8 cellular contexts compared by ENCODE assay signal in genomic region chr1:1512425-1512824, GRCh38. TPM values are rescaled to one million over a fixed set of nuclear protein-coding genes. Genes with fewer than 3 reads are reported as not detected.
DNase-seq lines count a peak whose midpoint lies in the region; ATAC-seq, FAIRE-seq and TF ChIP-seq lines count a peak whose summit lies in the region.
"Not testable (repeated sequence)": the region's sequence is repeated elsewhere in the genome, so short reads cannot be mapped to it uniquely, and the experiment has no call there.

No MANE protein-coding gene starts in this region.

- H3K27ac ChIP-seq in Peyer's patch (peak overlapping the region; percentile 79 to 91 (median 85)), upper lobe of left lung (peak overlapping the region in 3 of 4 donors; percentile 89 to 92 (median 90))
- not testable (repeated sequence) for H3K27ac ChIP-seq in effector memory CD4-positive, alpha-beta T cell (ENCODE audit: insufficient read depth, low read length, poor library complexity, severe bottlenecking); keratinocyte (ENCODE audit: control insufficient read depth, insufficient read depth, low read length); trophoblast cell (ENCODE audit: low read depth, low read length)

- not testable (repeated sequence) for H2BK12ac ChIP-seq in trophoblast cell (ENCODE audit: low read length)

- not testable (repeated sequence) for H4K12ac ChIP-seq in trophoblast cell (ENCODE audit: low read depth, low read length)

- FAIRE-seq in keratinocyte (lab: Jason Lieb, UNC) = not testable (repeated sequence)

- not testable (repeated sequence) for TF ChIP-seq EP300 in upper lobe of left lung (IDR thresholded peaks at IDR 0.05)

- H4K8ac ChIP-seq in trophoblast cell (ENCODE audit: low read depth, low read length) = not testable (repeated sequence)

- H3K4me1 Mint-ChIP-seq in activated T-cell treated with anti-CD3 and anti-CD28 coated beads, Interleukin-2, amount 50 U/mL, for 72 hours (ENCODE audit: low read depth) = peaks cover 13% of the 10 kb centered on the region

- not testable (repeated sequence) for H3K27me3 ChIP-seq in Peyer's patch; effector memory CD4-positive, alpha-beta T cell (replicated peaks; ENCODE audit: control insufficient read depth, insufficient read depth, low read length, poor library complexity, severe bottlenecking); keratinocyte (ENCODE audit: control insufficient read depth, extremely low read depth, insufficient read depth, low read length); trophoblast cell (ENCODE audit: insufficient read depth, low read length); upper lobe of left lung

- not testable (repeated sequence) for H2AFZ ChIP-seq in keratinocyte (ENCODE audit: control insufficient read depth, low read length); trophoblast cell (ENCODE audit: insufficient read depth, low read length, poor library complexity)

- H3K4me1 ChIP-seq in Peyer's patch = peaks cover 0 to 10% (median 0%) of the 10 kb centered on the region in 4 donors
- not testable (repeated sequence) for H3K4me1 ChIP-seq in effector memory CD4-positive, alpha-beta T cell (ENCODE audit: control insufficient read depth, insufficient read depth, low read length, poor library complexity, severe bottlenecking); keratinocyte (ENCODE audit: control insufficient read depth, extremely low read depth, insufficient read depth, low read length); trophoblast cell (ENCODE audit: control insufficient read depth in 1 of 2, insufficient read depth in 2 of 2, low read length in 2 of 2)
- H3K4me1 ChIP-seq in upper lobe of left lung = peaks cover 5 to 17% (median 10%) of the 10 kb centered on the region in 4 donors

- peak overlapping the region; percentile 68 to 71 for H3K4me3 Mint-ChIP-seq in activated T-cell treated with anti-CD3 and anti-CD28 coated beads, Interleukin-2, amount 50 U/mL, for 72 hours

- peaks cover 27% of the 10 kb centered on the region for H3K79me2 ChIP-seq in keratinocyte (ENCODE audit: control insufficient read depth, insufficient read depth, low read length)
- H3K79me2 ChIP-seq in trophoblast cell (ENCODE audit: control insufficient read depth, insufficient read depth, low read length, poor library complexity) = not testable (repeated sequence)

- H3K4me3 ChIP-seq in GM12864 (ENCODE audit: low read depth, low read length) = peak overlapping the region; percentile 96
- H3K4me3 ChIP-seq in Peyer's patch = peak overlapping the region; percentile 62 to 84 (median 76)
- H3K4me3 ChIP-seq in effector memory CD4-positive, alpha-beta T cell (ENCODE audit: insufficient read depth, low read depth, low read length, poor library complexity, severe bottlenecking) = not testable (repeated sequence)
- peak overlapping the region in 2 of 3 experiments; percentile 51 to 76 for H3K4me3 ChIP-seq in keratinocyte (ENCODE audit: control insufficient read depth in 2 of 3, extremely low read depth in 1 of 3, insufficient read depth in 2 of 3, low read depth in 1 of 3, low read length in 3 of 3)
- H3K4me3 ChIP-seq in trophoblast cell (ENCODE audit: low read depth, low read length) = peak overlapping the region; percentile 91
- H3K4me3 ChIP-seq in upper lobe of left lung = peak overlapping the region; percentile 64 to 87 (median 78)

- not testable (repeated sequence) for TF ChIP-seq POLR2A in Peyer's patch (IDR thresholded peaks at IDR 0.05); upper lobe of left lung (IDR thresholded peaks at IDR 0.05)

- not testable (repeated sequence) for TF ChIP-seq CTCF in GM12864 (IDR thresholded peaks at IDR 0.05; ENCODE audit: low read depth, low read length, missing control alignments); Peyer's patch (IDR thresholded peaks at IDR 0.05); keratinocyte (optimal IDR thresholded peaks at IDR 0.05 in 1 of 3, IDR thresholded peaks at IDR 0.05 in 1 of 3, conservative IDR thresholded peaks at IDR 0.05 in 1 of 3; ENCODE audit: extremely low read depth in 1 of 3, insufficient read depth in 2 of 3, low read length in 3 of 3); upper lobe of left lung (IDR thresholded peaks at IDR 0.05)

- not testable (repeated sequence) for H3K36me3 Mint-ChIP-seq in activated T-cell treated with anti-CD3 and anti-CD28 coated beads, Interleukin-2, amount 50 U/mL, for 72 hours (ENCODE audit: insufficient read depth in 2 of 2)

- H2BK5ac ChIP-seq in trophoblast cell (ENCODE audit: low read depth, low read length, poor library complexity) = not testable (repeated sequence)

- H2BK120ac ChIP-seq in trophoblast cell (ENCODE audit: insufficient read depth, low read length, poor library complexity) = not testable (repeated sequence)

- no CpG with 5 or more reads among the region's 52 CpGs for WGBS in trophoblast cell (ENCODE audit: extremely low coverage, insufficient coverage, insufficient read length)
- no CpG with 5 or more reads among the region's 52 CpGs for WGBS in upper lobe of left lung, 2 donors

- not testable (repeated sequence) for H3K9me3 Mint-ChIP-seq in activated T-cell treated with anti-CD3 and anti-CD28 coated beads, Interleukin-2, amount 50 U/mL, for 72 hours

- H3K4me2 ChIP-seq in keratinocyte (ENCODE audit: control insufficient read depth, extremely low read depth, insufficient read depth, low read depth, low read length) = not testable (repeated sequence)
- H3K4me2 ChIP-seq in trophoblast cell (ENCODE audit: low read length) = peak overlapping the region; percentile 77

- H3K14ac ChIP-seq in trophoblast cell (ENCODE audit: low read length) = not testable (repeated sequence)

- not testable (repeated sequence) for H4K91ac ChIP-seq in trophoblast cell (ENCODE audit: low read depth, low read length)

- DNase-seq in GM12864 (ENCODE audit: low read depth); Peyer's patch; keratinocyte (ENCODE audit: low read depth, low spot score): not testable (repeated sequence)
- peak; percentile 25 to 38 for DNase-seq in activated T-cell treated with anti-CD3 and anti-CD28 coated beads, Interleukin-2, amount 50 U/mL, for 72 hours
- peak in 2 of 3 donors; percentile 8 to 11 for DNase-seq in effector memory CD4-positive, alpha-beta T cell
- peak in 1 of 2 donors; percentile 10 for DNase-seq in trophoblast cell
- peak in 1 of 2 donors; percentile 88 for DNase-seq in upper lobe of left lung

- H3K9ac ChIP-seq in keratinocyte (ENCODE audit: control insufficient read depth, extremely low read depth, insufficient read depth, low read length) = peak overlapping the region; percentile 62
- peak overlapping the region; percentile 90 for H3K9ac ChIP-seq in trophoblast cell (ENCODE audit: low read length)

- not testable (repeated sequence) for H4K20me1 ChIP-seq in keratinocyte (ENCODE audit: control insufficient read depth, extremely low read depth, insufficient read depth, low read length)

- peak; percentile 7 for ATAC-seq in HG03025 (IDR thresholded peaks at IDR 0.05; ENCODE audit: low FRiP score, unreplicated experiment)
- ATAC-seq in activated T-cell treated with anti-CD3 and anti-CD28 coated beads, Interleukin-2, amount 50 U/mL, for 72 hours (replicated peaks in 1 of 2) = peak; percentile 6 to 10
- not testable (repeated sequence) for ATAC-seq in upper lobe of left lung (ENCODE audit: low FRiP score in 2 of 2)

- H3K36me3 ChIP-seq in Peyer's patch; effector memory CD4-positive, alpha-beta T cell (ENCODE audit: control insufficient read depth, insufficient read depth, low read length); keratinocyte (ENCODE audit: control insufficient read depth in 2 of 2, extremely low read depth in 1 of 2, insufficient read depth in 2 of 2, low read length in 2 of 2); upper lobe of left lung: not testable (repeated sequence)
- peaks cover 12 to 18% of the 10 kb centered on the region in 2 experiments for H3K36me3 ChIP-seq in trophoblast cell (ENCODE audit: control insufficient read depth in 1 of 2, insufficient read depth in 2 of 2, low read length in 2 of 2)

- not testable (repeated sequence) for H2AK5ac ChIP-seq in trophoblast cell (ENCODE audit: low read length)

- H3K9me3 ChIP-seq in Peyer's patch; effector memory CD4-positive, alpha-beta T cell (ENCODE audit: control insufficient read depth, low read length); keratinocyte (ENCODE audit: control insufficient read depth, low read depth, low read length); trophoblast cell (ENCODE audit: insufficient read depth, low read depth, low read length); upper lobe of left lung: not testable (repeated sequence)

- not testable (repeated sequence) for H3K27ac Mint-ChIP-seq in activated T-cell treated with anti-CD3 and anti-CD28 coated beads, Interleukin-2, amount 50 U/mL, for 72 hours

- H3K18ac ChIP-seq in trophoblast cell (ENCODE audit: low read length) = not testable (repeated sequence)

- not testable (repeated sequence) for H3K23ac ChIP-seq in trophoblast cell (ENCODE audit: low read length)

- dilution Hi-C loops in keratinocyte (cut with MboI; ENCODE audit: extremely low pct_ligation_motif_present, low sequenced_read_pairs) = not testable (repeated sequence)

- H3K27me3 Mint-ChIP-seq in activated T-cell treated with anti-CD3 and anti-CD28 coated beads, Interleukin-2, amount 50 U/mL, for 72 hours (ENCODE audit: low read depth) = not testable (repeated sequence)

- H3K9me1 ChIP-seq in keratinocyte (ENCODE audit: control insufficient read depth, extremely low read depth, insufficient read depth, low read length) = not testable (repeated sequence)

- H3K4ac ChIP-seq in trophoblast cell (ENCODE audit: low read depth, low read length) = not testable (repeated sequence)

- H3K79me1 ChIP-seq in trophoblast cell (ENCODE audit: low read length) = not testable (repeated sequence)

RNA-seq across cellular contexts. Expression of gene ATAD3A, which starts 0.5 kb away (rescaled TPM):
- total RNA-seq in Peyer's patch = 10 to 100 TPM; 14.9 to 72.6 (median 24.4) TPM
- total RNA-seq in activated T-cell treated with anti-CD3 and anti-CD28 coated beads, Interleukin-2, amount 50 U/mL, for 72 hours = 10 to 100 TPM; 24.9 to 34.2 TPM
- polyA plus RNA-seq in keratinocyte = 19.9 to 23.0 TPM (median 22.0 TPM) in 3 replicates
- polyA plus RNA-seq in keratinocyte (2011; ENCODE audit: low read depth) = 19.1 TPM
- 9.3 and 25.1 TPM in 2 replicates for polyA plus RNA-seq in keratinocyte (2011; cell fraction: cytosol; rRNA removed)
- 23.7 and 29.2 TPM in 2 replicates for polyA plus RNA-seq in keratinocyte (2011; cell fraction: nucleus; rRNA removed)
- polyA plus RNA-seq in keratinocyte (2012; ENCODE audit: low replicate concordance) = 13.5 and 40.5 TPM in 2 replicates
- polyA minus RNA-seq in keratinocyte = 9.3 to 18.3 TPM (median 12.0 TPM) in 3 replicates
- 40.3 TPM for polyA minus RNA-seq in keratinocyte (2011; cell fraction: cytosol; rRNA and poly(A)+ RNA removed)
- 15.6 and 16.5 TPM in 2 replicates for polyA minus RNA-seq in keratinocyte (2011; cell fraction: nucleus; rRNA and poly(A)+ RNA removed)
- polyA plus RNA-seq in trophoblast cell (2013) = 23.7 and 23.9 TPM in 2 replicates
- total RNA-seq in upper lobe of left lung = 10 to 100 TPM; 18.5 to 31.9 (median 24.0) TPM

RNA-seq across cellular contexts. Expression of gene TMEM240, which starts 28.0 kb away (rescaled TPM):
- total RNA-seq in Peyer's patch = 1 to 10 TPM in 1 of 4 donors, not detected in 3; 3.6 TPM
- 1 to 10 TPM; 1.0 to 1.3 TPM for total RNA-seq in activated T-cell treated with anti-CD3 and anti-CD28 coated beads, Interleukin-2, amount 50 U/mL, for 72 hours
- polyA plus RNA-seq in keratinocyte = 0.12 to 0.28 TPM (median 0.12 TPM) in 3 replicates
- not detected for polyA plus RNA-seq in keratinocyte (2011; ENCODE audit: low read depth)
- polyA plus RNA-seq in keratinocyte (2011; cell fraction: cytosol; rRNA removed) = 0.18 and 0.29 TPM in 2 replicates
- 0.23 and 0.56 TPM in 2 replicates for polyA plus RNA-seq in keratinocyte (2011; cell fraction: nucleus; rRNA removed)
- 0.80 and 0.93 TPM in 2 replicates for polyA plus RNA-seq in keratinocyte (2012; ENCODE audit: low replicate concordance)
- polyA minus RNA-seq in keratinocyte = not detected in 3 replicates
- not detected for polyA minus RNA-seq in keratinocyte (2011; cell fraction: cytosol; rRNA and poly(A)+ RNA removed)
- polyA minus RNA-seq in keratinocyte (2011; cell fraction: nucleus; rRNA and poly(A)+ RNA removed) = 1.1 TPM in 1 of 2 replicates, not detected in the other
- 1.5 and 1.7 TPM in 2 replicates for polyA plus RNA-seq in trophoblast cell (2013)
- total RNA-seq in upper lobe of left lung = 1 to 10 TPM in 5 of 6 donors, not detected in 1; 1.8 to 3.6 (median 3.1) TPM

RNA-seq across cellular contexts. Expression of gene ATAD3B, which starts 40.9 kb away (rescaled TPM):
- 100 to 1,000 TPM in 1 of 4 donors, 10 to 100 TPM in 3; 26.9 to 130 (median 35.0) TPM for total RNA-seq in Peyer's patch
- total RNA-seq in activated T-cell treated with anti-CD3 and anti-CD28 coated beads, Interleukin-2, amount 50 U/mL, for 72 hours = 10 to 100 TPM; 20.6 to 25.3 TPM
- 18.4 to 24.9 TPM (median 20.6 TPM) in 3 replicates for polyA plus RNA-seq in keratinocyte
- 7.0 TPM for polyA plus RNA-seq in keratinocyte (2011; ENCODE audit: low read depth)
- 5.6 and 13.4 TPM in 2 replicates for polyA plus RNA-seq in keratinocyte (2011; cell fraction: cytosol; rRNA removed)
- polyA plus RNA-seq in keratinocyte (2011; cell fraction: nucleus; rRNA removed) = 62.1 and 71.7 TPM in 2 replicates
- polyA plus RNA-seq in keratinocyte (2012; ENCODE audit: low replicate concordance) = 13.6 and 24.6 TPM in 2 replicates
- polyA minus RNA-seq in keratinocyte = 10.3 to 16.7 TPM (median 12.5 TPM) in 3 replicates
- 21.3 TPM for polyA minus RNA-seq in keratinocyte (2011; cell fraction: cytosol; rRNA and poly(A)+ RNA removed)
- polyA minus RNA-seq in keratinocyte (2011; cell fraction: nucleus; rRNA and poly(A)+ RNA removed) = 31.8 and 34.4 TPM in 2 replicates
- polyA plus RNA-seq in trophoblast cell (2013) = 23.5 and 23.7 TPM in 2 replicates
- 100 to 1,000 TPM in 1 of 6 donors, 10 to 100 TPM in 5; 19.9 to 120 (median 26.9) TPM for total RNA-seq in upper lobe of left lung
